10 cellular contexts compared by ENCODE assay signal in genomic region chr2:237132799-237133198, GRCh38. TPM values are rescaled to one million over a fixed set of nuclear protein-coding genes. Genes with fewer than 3 reads are reported as not detected.
A peak's percentile ranks its signal among the peaks of the same experiment; 100 is the strongest.
DNase-seq lines count a peak whose midpoint lies in the region; ATAC-seq, FAIRE-seq and TF ChIP-seq lines count a peak whose summit lies in the region.
"Had no signal": no experiment of that assay in that cellular context is flagged by ENCODE, and none has a peak within 500 bp of the region (broad histone marks: within the 10 kb centered on the region; RNA-seq: fewer than 3 reads in every experiment).

No MANE protein-coding gene starts in this region.

- TF ChIP-seq POLR2A in GM12891 (IDR thresholded peaks at IDR 0.05; ENCODE audit: low read depth, low read length): no peak

- peak; percentile 74 for FAIRE-seq in GM12891 (lab: Jason Lieb, UNC)

- DNase-seq in AG09319 (ENCODE audit: extremely low read depth, low read depth) (no peak), GM12891 (ENCODE audit: insufficient read length, low spot score) (no peak), RPMI8226 (peak; percentile 23), iPS-NIHi7 (ENCODE audit: extremely low spot score) (peak; percentile 81), HCEC 1CT (no peak), NCI-H1436 (lab: John Stamatoyannopoulos, UW) (no peak)
- DNase-seq in activated naive CD4-positive, alpha-beta T cell treated with Interleukin-2 at 50 U/mL for 16 hours: no peak
- DNase-seq: NCI-H524 treated with DMSO at 0.1 percent for 48 hours, nucleus accumbens had no signal

- ATAC-seq in HG03354 (IDR thresholded peaks at IDR 0.05; ENCODE audit: poor library complexity, severe bottlenecking, unreplicated experiment): no peak

- TF ChIP-seq CTCF in AG09319 (IDR thresholded peaks at IDR 0.05; ENCODE audit: low read depth, low read length): peak; percentile 6

TF ChIP-seq in GM12891, 5 proteins besides CTCF, POLR2A, EP300 and RAD21:
- no peak for TF ChIP-seq PAX5 (IDR thresholded peaks at IDR 0.05; ENCODE audit: insufficient read depth, low read length, severe bottlenecking)
- TF ChIP-seq POLR2AphosphoS5 (IDR thresholded peaks at IDR 0.05; ENCODE audit: low read depth, low read length): no peak
- no peak for TF ChIP-seq TAF1 (IDR thresholded peaks at IDR 0.05; ENCODE audit: low read depth, low read length)
- no peak for TF ChIP-seq POU2F2 (IDR thresholded peaks at IDR 0.05; ENCODE audit: low read depth, low read length)
- no peak for TF ChIP-seq SPI1 (IDR thresholded peaks at IDR 0.05; ENCODE audit: low read depth, low read length)

RNA-seq across cellular contexts. Expression of gene COPS8, which starts 47.1 kb away (rescaled TPM):
- 37.0 TPM for polyA plus RNA-seq in GM12891 (2012; ENCODE audit: low read depth, missing spikeins)

Comparison
In these comparisons a context has a peak if more than half of its experiments do, and no peak if none do; other contexts are left out.
1. DNase-seq: peak in RPMI8226 (single experiment) and iPS-NIHi7 (single experiment); none in AG09319 (single experiment), GM12891 (single experiment), HCEC 1CT (single experiment), activated naive CD4-positive, alpha-beta T cell treated with Interleukin-2 at 50 U/mL for 16 hours (single experiment) and NCI-H1436 (single experiment).